Comparison of ENCODE assay signal across 7 cellular contexts in genomic region chr12:25436206-25436912, GRCh38.
DNase-seq lines count a peak whose midpoint lies in the region; ATAC-seq and TF ChIP-seq lines count a peak whose summit lies in the region.

No MANE protein-coding gene starts in this region.

- H3K4me3 ChIP-seq in Karpas-422 (ENCODE audit: low read length) = peak overlapping the region; percentile 31; the same call in 1 of the 2 replicates
- peak overlapping the region; percentile 3 for H3K4me3 ChIP-seq in left lung

- ATAC-seq in GM19467 (IDR thresholded peaks at IDR 0.05; ENCODE audit: unreplicated experiment) (peak; percentile 79), left lung (peak; percentile 68)

- intact Hi-C loops in left lung (cut with DNase I) = no loop called here

- no peaks in the 10 kb centered on the region for H4K20me1 ChIP-seq in Karpas-422 (ENCODE audit: insufficient read depth, low read depth, low read length)

- H3K4me1 ChIP-seq in Karpas-422 (ENCODE audit: low read length) (no peaks in the 10 kb centered on the region; the same call in 1 of the 2 replicates), left lung (peaks cover 0 to 4% of the 10 kb centered on the region in 2 donors)

- peaks cover 24% of the 10 kb centered on the region for H3K4me1 Mint-ChIP-seq in chondrocyte (ENCODE audit: low read depth)

- peak overlapping the region; percentile 48 for H3K4me3 Mint-ChIP-seq in chondrocyte (ENCODE audit: unreplicated experiment)

- DNase-seq in EH (ENCODE audit: low read depth) (peak; percentile 80), Karpas-422 (peak; percentile 84), SHP77 treated with DMSO at 0.1 percent for 48 hours (lab: John Stamatoyannopoulos, UW) (peak; percentile 14), chondrocyte (ENCODE audit: low spot score) (no peak), left lung (no peak), substantia nigra (lab: John Stamatoyannopoulos, UW) (peak in 26 of 49 donors; percentile 3 to 68 (median 14))

- no peaks in the 10 kb centered on the region for H3K9me2 ChIP-seq in Karpas-422 (replicated peaks; ENCODE audit: insufficient read depth, low read length)

- H3K9me3 ChIP-seq in Karpas-422 (ENCODE audit: low read length) (no peaks in the 10 kb centered on the region), left lung (no peaks in the 10 kb centered on the region)

- H3K27me3 Mint-ChIP-seq in chondrocyte (ENCODE audit: low read depth) = no peaks in the 10 kb centered on the region

- H3K27ac ChIP-seq in Karpas-422 (ENCODE audit: low read length) (no peak overlapping the region), left lung (no peak overlapping the region), substantia nigra (ENCODE audit: low read depth, low read length, poor library complexity, severe bottlenecking) (peak overlapping the region; percentile 62)

- H3K79me2 ChIP-seq in Karpas-422 (ENCODE audit: low read length) = no peaks in the 10 kb centered on the region

- TF ChIP-seq CTCF in chondrocyte (IDR thresholded peaks at IDR 0.05) = peak; percentile 96
- TF ChIP-seq CTCF in left lung (IDR thresholded peaks at IDR 0.05) = peak; percentile 77 to 80

- H3K36me3 Mint-ChIP-seq in chondrocyte (ENCODE audit: low read depth) = no peaks in the 10 kb centered on the region

- H3K36me3 ChIP-seq in Karpas-422 (ENCODE audit: insufficient read depth, low read length) (no peaks in the 10 kb centered on the region), left lung (no peaks in the 10 kb centered on the region)

- H3K9me3 Mint-ChIP-seq in chondrocyte (ENCODE audit: low read depth) = no peaks in the 10 kb centered on the region

- H3K4me2 ChIP-seq in Karpas-422 (ENCODE audit: low read depth, low read length, poor library complexity, severe bottlenecking) = peak overlapping the region; percentile 33

- H3K27ac Mint-ChIP-seq in chondrocyte (ENCODE audit: unreplicated experiment) = no peak overlapping the region

- peak overlapping the region; percentile 43 for H3K9ac ChIP-seq in Karpas-422 (ENCODE audit: low read length)

- no peaks in the 10 kb centered on the region for H3K27me3 ChIP-seq in Karpas-422 (ENCODE audit: low read length)
- no peaks in the 10 kb centered on the region for H3K27me3 ChIP-seq in left lung

- H2AFZ ChIP-seq in Karpas-422 (ENCODE audit: low read length) = peak overlapping the region; percentile 51; the same call in 1 of the 2 replicates

Comparison
In these comparisons a context has a peak if more than half of its experiments do, and no peak if none do; other contexts are left out.
1. DNase-seq: peak in EH (single experiment), Karpas-422 (single experiment), SHP77 treated with DMSO at 0.1 percent for 48 hours (single experiment) and substantia nigra (26 of 49); none in chondrocyte (single experiment) and left lung (0 of 2).